Comparison of ENCODE assay signal across 1 cellular context in genomic region chr15:73633991-73634495, GRCh38.
TF ChIP-seq lines count a peak whose summit lies in the region.

No MANE protein-coding gene starts in this region.

TF ChIP-seq in WTC11, 78 proteins besides CTCF, POLR2A, EP300 and RAD21 (continued from another document):
- TF ChIP-seq AFF4 (CRISPR knock-in tag; IDR thresholded peaks at IDR 0.05; ENCODE audit: borderline replicate concordance) = no peak
- no peak for TF ChIP-seq HMGA2 (CRISPR knock-in tag; IDR thresholded peaks at IDR 0.05)
- TF ChIP-seq NR2C2 (CRISPR knock-in tag; IDR thresholded peaks at IDR 0.05) = no peak
- TF ChIP-seq JAZF1 (CRISPR knock-in tag; IDR thresholded peaks at IDR 0.05) = no peak
- TF ChIP-seq NFYB (CRISPR knock-in tag; conservative IDR thresholded peaks at IDR 0.05; ENCODE audit: low read depth) = no peak
- TF ChIP-seq GTF2I (CRISPR knock-in tag; conservative IDR thresholded peaks at IDR 0.05) = no peak
